34 cellular contexts compared by ENCODE assay signal in the genomic region with DNA sequence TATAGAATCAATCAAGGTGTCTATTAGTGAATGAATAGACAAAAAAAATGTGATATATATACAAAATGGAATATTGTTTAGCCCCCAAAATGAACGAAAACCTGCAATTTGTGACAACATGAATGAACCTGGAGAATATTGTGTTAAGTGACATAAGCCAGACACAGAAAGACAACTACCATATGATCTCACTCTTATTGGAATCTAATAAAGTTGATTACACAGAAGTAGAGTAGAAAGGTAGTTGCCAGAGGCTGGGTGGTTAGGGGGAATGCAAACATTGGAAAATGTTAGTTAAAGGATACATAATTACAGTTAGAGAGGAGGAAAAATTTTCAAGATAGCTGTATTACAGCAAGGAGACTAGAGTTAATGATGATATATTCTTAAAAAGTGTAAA.
"Had no signal": no experiment of that assay in that cellular context is flagged by ENCODE, and none has a peak within 500 bp of the region (broad histone marks: within the 10 kb centered on the region; RNA-seq: fewer than 3 reads in every experiment).

No MANE protein-coding gene starts in this region.

- DNase-seq: Karpas-422, Kasumi-1, MG63, MM.1S, MV-4-11, NCI-H1048, NCI-H1092, NCI-H1092 treated with DMSO at 0.1 percent for 48 hours, NCI-H1105, NCI-H1105 treated with DMSO at 0.1 percent for 48 hours, NCI-H1417, NCI-H1417 treated with DMSO at 0.1 percent for 48 hours, NCI-H1436, NCI-H1436 treated with DMSO at 0.1 percent for 48 hours, NCI-H146, NCI-H1694, NCI-H1694 treated with DMSO at 0.1 percent for 48 hours, NCI-H187, NCI-H187 treated with DMSO at 0.1 percent for 48 hours, NCI-H1930, NCI-H2029, NCI-H2029 treated with DMSO at 0.1 percent for 48 hours, NCI-H2081, NCI-H2081 treated with DMSO at 0.1 percent for 48 hours, NCI-H2107, NCI-H2171, NCI-H2171 treated with DMSO at 0.1 percent for 48 hours, NCI-H2227 treated with DMSO at 0.1 percent for 48 hours, NCI-H226, NCI-H345, NCI-H446, NCI-H446 treated with DMSO at 0.1 percent for 48 hours, NCI-H510A had no signal

- H3K36me3 ChIP-seq: MG63 had no signal

- H3K9me3 ChIP-seq: MG63 had no signal

- H3K4me2 ChIP-seq: KMS-11 had no signal

- H3K9ac ChIP-seq: KMS-11 had no signal

- H3K27me3 ChIP-seq: MG63 had no signal

- H3K27ac ChIP-seq: KMS-11 had no signal

- H3K4me3 ChIP-seq: MG63 had no signal
